ENCODE assay signal across 30 cellular contexts in genomic region chr11:46723359-46723680, GRCh38. TPM values are rescaled to one million over a fixed set of nuclear protein-coding genes. Genes with fewer than 3 reads are reported as not detected.
"Had no signal": no experiment of that assay in that cellular context is flagged by ENCODE, and none has a peak within 500 bp of the region (broad histone marks: within the 10 kb centered on the region; RNA-seq: fewer than 3 reads in every experiment).

No MANE protein-coding gene starts in this region.

- H3K9me3 ChIP-seq: colonic mucosa, esophagus squamous epithelium, gastrocnemius medialis, heart left ventricle, left ventricle myocardium inferior, lower lobe of right lung, mucosa of descending colon had no signal

- H3K4me2 ChIP-seq: hepatocyte had no signal

- H3K27ac Mint-ChIP-seq: dendritic cell treated with granulocyte-macrophage colony-stimulating factor and Interleukin-4, amounts not matched to agents 40 ng/mL and 50 ng/mL, for 4 days; effector memory CD8-positive, alpha-beta T cell; immature natural killer cell; mesothelial cell of epicardium had no signal

- H3K4me3 Mint-ChIP-seq: dendritic cell treated with granulocyte-macrophage colony-stimulating factor and Interleukin-4, amounts not matched to agents 40 ng/mL and 50 ng/mL, for 4 days; effector memory CD8-positive, alpha-beta T cell; endodermal cell; immature natural killer cell; mesothelial cell of epicardium had no signal

- DNase-seq: colonic mucosa; cortex of kidney; effector CD8-positive, alpha-beta T cell; effector memory CD8-positive, alpha-beta T cell; endodermal cell; erythroblast; esophagus squamous epithelium; foreskin fibroblast; gastrocnemius medialis; heart left ventricle; hypothalamus; immature natural killer cell; left cardiac atrium; left ventricle myocardium inferior; lower lobe of right lung; mesenchymal stem cell; mucosa of descending colon had no signal

- H3K4me1 Mint-ChIP-seq: immature natural killer cell, mesothelial cell of epicardium had no signal

- H3K79me2 ChIP-seq: hepatocyte had no signal

- H3K9me3 Mint-ChIP-seq: dendritic cell treated with granulocyte-macrophage colony-stimulating factor and Interleukin-4, amounts not matched to agents 40 ng/mL and 50 ng/mL, for 4 days; effector memory CD8-positive, alpha-beta T cell; endodermal cell; immature natural killer cell; mesothelial cell of epicardium had no signal

- FAIRE-seq: endometrium had no signal

- H3K27ac ChIP-seq: colonic mucosa, epithelial cell of prostate, esophagus squamous epithelium, gastrocnemius medialis, heart left ventricle, hepatocyte, left ventricle myocardium inferior, lower lobe of right lung had no signal

- H3K36me3 Mint-ChIP-seq: immature natural killer cell, mesothelial cell of epicardium had no signal

- H3K4me3 ChIP-seq: colonic mucosa, esophagus squamous epithelium, gastrocnemius medialis, heart left ventricle, hepatocyte, left ventricle myocardium inferior, lower lobe of right lung, mucosa of descending colon had no signal

- H3K27me3 ChIP-seq: colonic mucosa, esophagus squamous epithelium, gastrocnemius medialis, heart left ventricle, hepatocyte had no signal

- ATAC-seq: effector memory CD8-positive, alpha-beta T cell; esophagus mucosa; gastrocnemius medialis; heart left ventricle; left cardiac atrium; lower lobe of right lung; mucosa of descending colon had no signal

- H3K27me3 Mint-ChIP-seq: dendritic cell treated with granulocyte-macrophage colony-stimulating factor and Interleukin-4, amounts not matched to agents 40 ng/mL and 50 ng/mL, for 4 days had no signal

- H3K36me3 ChIP-seq: colonic mucosa, esophagus squamous epithelium, gastrocnemius medialis, heart left ventricle, left ventricle myocardium inferior, lower lobe of right lung had no signal

- H3K4me1 ChIP-seq: esophagus squamous epithelium, gastrocnemius medialis, heart left ventricle, left ventricle myocardium inferior, lower lobe of right lung had no signal

- H2AFZ ChIP-seq: hepatocyte had no signal

RNA-seq across cellular contexts. Expression of gene F2, which starts 4.3 kb away (rescaled TPM):
- total RNA-seq: dermis microvascular lymphatic vessel endothelial cell, esophagus mucosa, glomerular endothelial cell, kidney epithelial cell, left cardiac atrium, left ventricle myocardium inferior, lower leg skin, lower lobe of right lung, lung microvascular endothelial cell, mesenteric fat pad, mesothelial cell of epicardium, myocyte had no signal
- polyA plus RNA-seq: immature natural killer cell had no signal
